Comparison of ENCODE assay signal across 1 cellular context in genomic region chr14:73264080-73264895, GRCh38.
TF ChIP-seq lines count a peak whose summit lies in the region.

No MANE protein-coding gene starts in this region.

TF ChIP-seq in HepG2, 621 proteins besides CTCF, POLR2A, EP300 and RAD21 (continued from another document):
- TF ChIP-seq ZNF501 (CRISPR knock-in tag; IDR thresholded peaks at IDR 0.05) = 0 out of 2 replicates have a peak, but pooled peaks have one; percentile 26
- peak; percentile 69 for TF ChIP-seq ZNF687 (CRISPR knock-in tag; IDR thresholded peaks at IDR 0.05)
- TF ChIP-seq ZNF609 (CRISPR knock-in tag; IDR thresholded peaks at IDR 0.05; ENCODE audit: borderline replicate concordance) = no peak
